8 cellular contexts compared by ENCODE assay signal in the genomic region with DNA sequence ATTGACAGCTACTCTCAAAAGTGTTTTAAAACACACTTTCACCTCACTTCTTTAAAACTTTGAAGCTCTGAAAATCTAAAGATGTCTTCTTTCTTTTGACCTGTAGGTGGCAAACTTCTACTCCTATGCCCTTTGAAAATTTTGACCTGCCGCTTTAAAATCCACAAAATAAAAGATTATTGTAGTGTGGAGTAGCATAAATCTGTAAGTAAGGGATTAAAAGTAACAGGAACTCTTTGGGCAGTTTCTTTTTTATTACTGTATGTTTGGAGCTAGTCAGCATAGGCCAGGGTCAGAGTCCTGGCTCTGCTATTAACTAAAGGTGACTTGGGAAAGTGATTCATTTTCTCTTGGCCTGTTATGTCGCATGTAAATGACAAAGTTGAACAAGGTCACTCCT. TPM values are rescaled to one million over a fixed set of nuclear protein-coding genes. Genes with fewer than 3 reads are reported as not detected.
DNase-seq lines count a peak whose midpoint lies in the region; ATAC-seq and TF ChIP-seq lines count a peak whose summit lies in the region.

No MANE protein-coding gene starts in this region.

- H2AK5ac ChIP-seq in mesenchymal stem cell (ENCODE audit: low read length, severe bottlenecking): no peak overlapping the region

- H4K91ac ChIP-seq in mesenchymal stem cell (ENCODE audit: low read length): no peak overlapping the region

- CTCF ChIA-PET in AG04450 (lab: Charles Lee) (interaction anchor here (0.6 to 4.0 kb wide), 51 partner anchors 8 to 1355 kb away, joined by 3 to 87 read pairs (median 6); partner anchors contain the start of genes BBS12 and NUDT6), mammary epithelial cell (lab: Charles Lee; ENCODE audit: low non-redundant PET) (interaction anchor here (0.6 to 1.0 kb wide), 3 partner anchors 26 to 164 kb away, joined by 3 to 5 read pairs (median 4); partner anchors contain the start of genes BBS12 and NUDT6)

- ATAC-seq in GM18873 (IDR thresholded peaks at IDR 0.05; ENCODE audit: low FRiP score, unreplicated experiment): no peak
- ATAC-seq in GM21367 (IDR thresholded peaks at IDR 0.05; ENCODE audit: unreplicated experiment): no peak

- peak overlapping the region; percentile 12 for H3K4me2 ChIP-seq in mammary epithelial cell (ENCODE audit: insufficient read depth, low read depth, low read length)
- H3K4me2 ChIP-seq in mesenchymal stem cell (ENCODE audit: low read length, poor library complexity, severe bottlenecking): no peak overlapping the region

- H2BK12ac ChIP-seq in mesenchymal stem cell (ENCODE audit: low read length in 2 of 2): no peak overlapping the region

- H3K4ac ChIP-seq in mesenchymal stem cell (ENCODE audit: low read depth in 1 of 2, low read length in 2 of 2): no peak overlapping the region

- H3K27ac ChIP-seq in AG04450 (ENCODE audit: low read depth, low read length): no peak overlapping the region
- no peak overlapping the region for H3K27ac ChIP-seq in mammary epithelial cell (ENCODE audit: insufficient read depth, low read depth, low read length)
- peak overlapping the region; percentile 66 for H3K27ac ChIP-seq in mesenchymal stem cell (ENCODE audit: low read length, poor library complexity, severe bottlenecking)

- in situ Hi-C loops in mammary epithelial cell (cut with MboI; ENCODE audit: low sequenced_read_pairs in 2 of 2): loop anchor here (10.0 kb wide), 1 partner anchor 167 kb away; the partner anchor contains the start of gene NUDT6 (in 2 of the 2)

- BruUV-seq in mammary epithelial cell (replicated peaks; lab: Mats Ljungman, UMichigan): no TSS peak

- H3K9me3 ChIP-seq in AG04450 (ENCODE audit: control insufficient read depth, insufficient read depth, low read length) (no peaks in the 10 kb centered on the region), mammary epithelial cell (replicated peaks; ENCODE audit: insufficient read depth, low read length) (no peaks in the 10 kb centered on the region), mesenchymal stem cell (ENCODE audit: control insufficient read depth, low read length) (no peaks in the 10 kb centered on the region)

- no peak overlapping the region for H3K23ac ChIP-seq in mesenchymal stem cell (ENCODE audit: low read length in 2 of 2)

- no peaks in the 10 kb centered on the region for H3K79me2 ChIP-seq in mammary epithelial cell (ENCODE audit: insufficient read depth, low read length)

- no peaks in the 10 kb centered on the region for H4K20me1 ChIP-seq in mammary epithelial cell (ENCODE audit: insufficient read depth, low read length)

- H2AFZ ChIP-seq in mammary epithelial cell (ENCODE audit: low read depth, low read length) (peak overlapping the region; percentile 9), mesenchymal stem cell (ENCODE audit: low read depth, low read length) (no peak overlapping the region)

- H3K4me3 ChIP-seq in AG04450 (ENCODE audit: low read depth, low read length): no peak overlapping the region
- H3K4me3 ChIP-seq in GM12864 (ENCODE audit: low read depth, low read length): no peak overlapping the region
- H3K4me3 ChIP-seq in mammary epithelial cell (replicated peaks in 1 of 3; ENCODE audit: insufficient read depth in 1 of 3, low read depth in 2 of 3, low read length in 3 of 3): no peak overlapping the region
- H3K4me3 ChIP-seq in mesenchymal stem cell (ENCODE audit: insufficient read depth in 1 of 2, low read depth in 1 of 2, low read length in 2 of 2): no peak overlapping the region

- TF ChIP-seq CTCF in AG04450 (IDR thresholded peaks at IDR 0.05; ENCODE audit: low read depth, low read length) (peak; percentile 66), GM12864 (IDR thresholded peaks at IDR 0.05; ENCODE audit: low read depth, low read length, missing control alignments) (peak; percentile 45), mammary epithelial cell (conservative IDR thresholded peaks at IDR 0.05 in 1 of 2, IDR thresholded peaks at IDR 0.05 in 1 of 2; ENCODE audit: extremely low read depth in 1 of 2, insufficient read depth in 1 of 2, low read depth in 1 of 2, low read length in 2 of 2) (peak; percentile 44 to 67)

- H3K4me1 ChIP-seq in mammary epithelial cell (ENCODE audit: insufficient read depth, low read length) (no peaks in the 10 kb centered on the region), mesenchymal stem cell (ENCODE audit: control insufficient read depth, insufficient read depth, low read depth, low read length) (peaks cover 2% of the 10 kb centered on the region)

- H2BK15ac ChIP-seq in mesenchymal stem cell (ENCODE audit: low read depth, poor library complexity, severe bottlenecking): no peak overlapping the region

- no peaks in the 10 kb centered on the region for H3K27me3 ChIP-seq in AG04450 (ENCODE audit: control insufficient read depth, insufficient read depth, low read length)
- no peaks in the 10 kb centered on the region for H3K27me3 ChIP-seq in mammary epithelial cell (ENCODE audit: insufficient read depth, low read length)
- H3K27me3 ChIP-seq in mesenchymal stem cell (ENCODE audit: control insufficient read depth in 1 of 2, insufficient read depth in 1 of 2, low read length in 2 of 2): no peaks in the 10 kb centered on the region

- dilution Hi-C loops in mammary epithelial cell (cut with HindIII; ENCODE audit: low sequenced_read_pairs): loop anchor here (25.0 kb wide), 1 partner anchor 154 kb away; the partner anchor contains the start of gene NUDT6

- H3K9ac ChIP-seq in mammary epithelial cell (ENCODE audit: insufficient read depth, low read length): no peak overlapping the region
- H3K9ac ChIP-seq in mesenchymal stem cell (ENCODE audit: low read length): peak overlapping the region; percentile 76

- no peak overlapping the region for H2BK120ac ChIP-seq in mesenchymal stem cell (ENCODE audit: low read depth, low read length)

- H3K36me3 ChIP-seq in mammary epithelial cell (ENCODE audit: insufficient read depth, low read length): no peaks in the 10 kb centered on the region
- no peaks in the 10 kb centered on the region for H3K36me3 ChIP-seq in mesenchymal stem cell (ENCODE audit: control insufficient read depth in 1 of 2, insufficient read depth in 2 of 2, low read depth in 1 of 2, low read length in 2 of 2)

- H3K79me1 ChIP-seq in mesenchymal stem cell (replicated peaks; ENCODE audit: low read length, poor library complexity, severe bottlenecking): no peaks in the 10 kb centered on the region

- H3K14ac ChIP-seq in mesenchymal stem cell (ENCODE audit: low read length in 2 of 2): no peak overlapping the region

- no peak overlapping the region for H4K8ac ChIP-seq in mesenchymal stem cell (ENCODE audit: low read length)

- intact Hi-C loops in mammary epithelial cell (cut with micrococcal nuclease): loop anchor here (1.0 to 2.0 kb wide), 4 partner anchors 25 to 156 kb away; partner anchors contain the start of gene BBS12

- WGBS in mammary epithelial cell (ENCODE audit: low coverage, missing lambda C conversion rate): 32% methylated on average over 2 of the region's 2 CpGs
- WGBS in mesenchymal stem cell: no CpG with 5 or more reads among the region's 2 CpGs

- no peak for DNase-seq in AG04450 (ENCODE audit: low read depth, low spot score)
- DNase-seq in GM12864 (ENCODE audit: low read depth): no peak
- peak; percentile 50 for DNase-seq in MV-4-11 (lab: John Stamatoyannopoulos, UW)
- no peak for DNase-seq in mammary epithelial cell
- DNase-seq in mesenchymal stem cell: peak; percentile 48
- DNase-seq in NCI-H2107 (lab: John Stamatoyannopoulos, UW): no peak

- no peak overlapping the region for H3K18ac ChIP-seq in mesenchymal stem cell (ENCODE audit: low read depth in 1 of 2, low read length in 2 of 2)

- POLR2A ChIA-PET in AG04450 (lab: Yijun Ruan, JAX): interaction anchor here (1.0 kb wide), 1 partner anchor 164 kb away, joined by 4 read pairs; the partner anchor contains the start of gene NUDT6

- no peak overlapping the region for H2BK5ac ChIP-seq in mesenchymal stem cell (ENCODE audit: low read depth, low read length, poor library complexity, severe bottlenecking)

RNA-seq across cellular contexts. Expression of gene BBS12, which starts 25.5 kb away (rescaled TPM):
- polyA plus RNA-seq in AG04450 (2011; rRNA removed) (2.2 and 3.2 TPM in 2 replicates), mammary epithelial cell (2.6 TPM)
- polyA minus RNA-seq in AG04450 (2011; rRNA and poly(A)+ RNA removed): 2.2 and 3.3 TPM in 2 replicates
- total RNA-seq in mammary epithelial cell: 10 to 100 TPM in 1 of 2 donors, 1 to 10 TPM in 1; 4.3 to 13.0 TPM
- 1.0 TPM for polyA minus RNA-seq in mammary epithelial cell
- 3.6 TPM for polyA plus RNA-seq in mesenchymal stem cell (2013, experiment 1 of 2)
- 3.7 TPM for polyA plus RNA-seq in mesenchymal stem cell (2013, experiment 2 of 2)

Comparison
In these comparisons a context has a peak if more than half of its experiments do, and no peak if none do; other contexts are left out.
1. DNase-seq: peak in MV-4-11 (single experiment) and mesenchymal stem cell (single experiment); none in AG04450 (single experiment), GM12864 (single experiment), mammary epithelial cell (single experiment) and NCI-H2107 (single experiment).
2. Peak in every context shown above with its lines, with median percentiles within 50 percentile points of each other: CTCF ChIP-seq.